Comparison of ENCODE assay signal across 27 cellular contexts in genomic region chr10:75058142-75058541, GRCh38. TPM values are rescaled to one million over a fixed set of nuclear protein-coding genes. Genes with fewer than 3 reads are reported as not detected.
DNase-seq lines count a peak whose midpoint lies in the region; ATAC-seq, FAIRE-seq and TF ChIP-seq lines count a peak whose summit lies in the region.
"Had no signal": no experiment of that assay in that cellular context is flagged by ENCODE, and none has a peak within 500 bp of the region (broad histone marks: within the 10 kb centered on the region; RNA-seq: fewer than 3 reads in every experiment).

No MANE protein-coding gene starts in this region.

- in situ Hi-C loops in HepG2 (cut with HindIII; ENCODE audit: extremely low pct_ligation_motif_present, low pct_unique_long_range_greater_than_20kb): no loop called here

- TF ChIP-seq POLR2A in HepG2 (IDR thresholded peaks at IDR 0.05; ENCODE audit: insufficient read depth in 1 of 2, low read depth in 2 of 2, low read length in 2 of 2) (no peak), right lobe of liver (IDR thresholded peaks at IDR 0.05) (no peak), suprapubic skin (IDR thresholded peaks at IDR 0.05) (no peak)

- H3K79me2 ChIP-seq in HepG2 (ENCODE audit: insufficient read depth, low read length): no peaks in the 10 kb centered on the region

- ATAC-seq in HepG2: no peak
- ATAC-seq in right lobe of liver: no peak
- peak; percentile 25 for ATAC-seq in WTC11
- no peak for ATAC-seq in HG02623 (IDR thresholded peaks at IDR 0.05; ENCODE audit: unreplicated experiment)
- ATAC-seq: activated CD4-positive, CD25-positive, alpha-beta regulatory T cell treated with anti-CD3 and anti-CD28 coated beads, Interleukin-2, amount 50 U/mL, for 24 hours; activated CD8-positive, alpha-beta T cell treated with anti-CD3 and anti-CD28 coated beads for 36 hours; GM12878; stimulated activated memory B cell treated with anti-CD40 and anti-IgM and Interleukin-4, amounts not matched to agents 10 μg/mL and 1 μg/mL and 100 μg/mL, for 72 hours had no signal

- WGBS in HepG2 (ENCODE audit: low lambda C conversion rate): 63% methylated on average over 5 of the region's 10 CpGs
- 90% methylated on average over 6 of the region's 10 CpGs for WGBS in right lobe of liver (ENCODE audit: insufficient coverage, low coverage, low lambda C conversion rate, missing lambda C conversion rate)
- WGBS in suprapubic skin: 27% methylated on average over 3 of the region's 10 CpGs

- H3K4me1 ChIP-seq in HepG2 (ENCODE audit: insufficient read depth, low read length) (peaks cover 10% of the 10 kb centered on the region; the same call in 1 of the 2 replicates), right lobe of liver (no peaks in the 10 kb centered on the region), suprapubic skin (peaks cover 12% of the 10 kb centered on the region), kidney (ENCODE audit: control insufficient read depth in 1 of 2, insufficient read depth in 1 of 2, low read depth in 1 of 2, low read length in 2 of 2) (no peaks in the 10 kb centered on the region)

- TF ChIP-seq EP300 in HepG2 (IDR thresholded peaks at IDR 0.05; ENCODE audit: low read depth in 2 of 2, low read length in 2 of 2) (no peak), HepG2 (CRISPR knock-in tag; IDR thresholded peaks at IDR 0.05; ENCODE audit: borderline replicate concordance) (no peak), suprapubic skin (IDR thresholded peaks at IDR 0.05) (no peak)

- no peak overlapping the region for H3K27ac Mint-ChIP-seq in WTC11
- H3K27ac Mint-ChIP-seq: activated CD8-positive, alpha-beta T cell treated with anti-CD3 and anti-CD28 coated beads for 36 hours; brain; stimulated activated memory B cell treated with anti-CD40 and anti-IgM and Interleukin-4, amounts not matched to agents 10 μg/mL and 1 μg/mL and 100 μg/mL, for 72 hours had no signal

- no peak for FAIRE-seq in HepG2 (lab: Jason Lieb, UNC)
- FAIRE-seq in kidney (lab: Jason Lieb, UNC): no peak
- FAIRE-seq: GM12878 had no signal

- no peak for TF ChIP-seq RAD21 in HepG2 (CRISPR knock-in tag; IDR thresholded peaks at IDR 0.05)

- CTCF ChIA-PET in HepG2 (lab: Yijun Ruan, JAX; ENCODE audit: low intra/inter-chr PET ratio, low total read pairs) (no interaction called here), WTC11 (lab: Charles Lee) (interaction anchor here (1.5 kb wide), 1 partner anchor 40 kb away, joined by 4 read pairs; no protein-coding TSS in a partner anchor)

- TF ChIP-seq CTCF in HepG2 (CRISPR knock-in tag; IDR thresholded peaks at IDR 0.05): no peak
- TF ChIP-seq CTCF in right lobe of liver (IDR thresholded peaks at IDR 0.05): no peak
- TF ChIP-seq CTCF in WTC11 (IDR thresholded peaks at IDR 0.05): no peak
- no peak for TF ChIP-seq CTCF in fibroblast of the aortic adventitia (IDR thresholded peaks at IDR 0.05; ENCODE audit: insufficient read depth, low read length)
- TF ChIP-seq CTCF in suprapubic skin (IDR thresholded peaks at IDR 0.05): no peak
- no peak for TF ChIP-seq CTCF in kidney (IDR thresholded peaks at IDR 0.05; ENCODE audit: borderline replicate concordance, extremely low read depth, insufficient read depth)

- no peaks in the 10 kb centered on the region for H3K9me3 Mint-ChIP-seq in WTC11
- H3K9me3 Mint-ChIP-seq: activated CD8-positive, alpha-beta T cell treated with anti-CD3 and anti-CD28 coated beads for 36 hours; stimulated activated memory B cell treated with anti-CD40 and anti-IgM and Interleukin-4, amounts not matched to agents 10 μg/mL and 1 μg/mL and 100 μg/mL, for 72 hours had no signal

- H3K9ac ChIP-seq in HepG2 (ENCODE audit: insufficient read depth, low read depth, low read length) (no peak overlapping the region), kidney (ENCODE audit: low read length in 2 of 2) (no peak overlapping the region)

- H3K27me3 ChIP-seq in HepG2 (ENCODE audit: control insufficient read depth in 1 of 2, insufficient read depth in 2 of 2, low read length in 2 of 2): no peaks in the 10 kb centered on the region; a peak in 1 of 5 replicates
- H3K27me3 ChIP-seq in right lobe of liver: no peaks in the 10 kb centered on the region
- H3K27me3 ChIP-seq in suprapubic skin: no peaks in the 10 kb centered on the region
- H3K27me3 ChIP-seq: esophagus muscularis mucosa, neutrophil had no signal

- peak overlapping the region; percentile 47 for H3K4me3 Mint-ChIP-seq in WTC11
- H3K4me3 Mint-ChIP-seq: activated CD8-positive, alpha-beta T cell treated with anti-CD3 and anti-CD28 coated beads for 36 hours; brain; stimulated activated memory B cell treated with anti-CD40 and anti-IgM and Interleukin-4, amounts not matched to agents 10 μg/mL and 1 μg/mL and 100 μg/mL, for 72 hours had no signal

- no peaks in the 10 kb centered on the region; the same call in 1 of the 2 replicates for H3K4me1 Mint-ChIP-seq in WTC11
- H3K4me1 Mint-ChIP-seq: stimulated activated memory B cell treated with anti-CD40 and anti-IgM and Interleukin-4, amounts not matched to agents 10 μg/mL and 1 μg/mL and 100 μg/mL, for 72 hours had no signal

- no peak overlapping the region for H2AFZ ChIP-seq in HepG2 (ENCODE audit: low read length)
- H2AFZ ChIP-seq: PC-9 had no signal

- H3K4me3 ChIP-seq in HepG2 (replicated peaks in 1 of 3; ENCODE audit: insufficient read depth in 1 of 3, low read depth in 2 of 3, low read length in 3 of 3) (peak overlapping the region in 2 of 3 experiments; percentile 15 to 26; a peak in 3 of 6 replicates), right lobe of liver (no peak overlapping the region), fibroblast of the aortic adventitia (ENCODE audit: low read depth, low read length) (no peak overlapping the region), suprapubic skin (no peak overlapping the region), kidney (ENCODE audit: low read length in 2 of 2) (no peak overlapping the region)
- H3K4me3 ChIP-seq: esophagus muscularis mucosa, GM12878, PC-9 had no signal

- H3K36me3 ChIP-seq in HepG2 (replicated peaks in 1 of 2; ENCODE audit: control insufficient read depth in 1 of 2, insufficient read depth in 2 of 2, low read length in 2 of 2): no peaks in the 10 kb centered on the region
- no peaks in the 10 kb centered on the region for H3K36me3 ChIP-seq in right lobe of liver
- no peaks in the 10 kb centered on the region for H3K36me3 ChIP-seq in suprapubic skin
- no peaks in the 10 kb centered on the region for H3K36me3 ChIP-seq in kidney (ENCODE audit: control insufficient read depth in 1 of 2, insufficient read depth in 2 of 2, low read length in 2 of 2)
- H3K36me3 ChIP-seq: esophagus muscularis mucosa, neutrophil had no signal

- H3K27ac ChIP-seq in HepG2 (ENCODE audit: extremely low read length, insufficient read depth, low read length) (no peak overlapping the region), right lobe of liver (no peak overlapping the region), suprapubic skin (peak overlapping the region; percentile 40), kidney (ENCODE audit: low read depth in 2 of 2, low read length in 2 of 2) (no peak overlapping the region)
- H3K27ac ChIP-seq: esophagus muscularis mucosa, HL-60, neutrophil, PC-9 had no signal

- H3K27me3 Mint-ChIP-seq in WTC11 (ENCODE audit: low read depth): no peaks in the 10 kb centered on the region; the same call in 1 of the 2 replicates
- H3K27me3 Mint-ChIP-seq: activated CD8-positive, alpha-beta T cell treated with anti-CD3 and anti-CD28 coated beads for 36 hours; stimulated activated memory B cell treated with anti-CD40 and anti-IgM and Interleukin-4, amounts not matched to agents 10 μg/mL and 1 μg/mL and 100 μg/mL, for 72 hours had no signal

- no peaks in the 10 kb centered on the region for H3K36me3 Mint-ChIP-seq in WTC11
- H3K36me3 Mint-ChIP-seq: brain; stimulated activated memory B cell treated with anti-CD40 and anti-IgM and Interleukin-4, amounts not matched to agents 10 μg/mL and 1 μg/mL and 100 μg/mL, for 72 hours had no signal

- H3K9me3 ChIP-seq in HepG2 (ENCODE audit: low read length) (no peaks in the 10 kb centered on the region), right lobe of liver (no peaks in the 10 kb centered on the region), suprapubic skin (no peaks in the 10 kb centered on the region), kidney (ENCODE audit: control insufficient read depth in 1 of 2, low read length in 2 of 2) (no peaks in the 10 kb centered on the region)
- H3K9me3 ChIP-seq: esophagus muscularis mucosa, neutrophil had no signal

- POLR2A ChIA-PET in HepG2 (lab: Yijun Ruan, JAX) (no interaction called here), WTC11 (lab: Charles Lee) (no interaction called here)

- no peaks in the 10 kb centered on the region for H4K20me1 ChIP-seq in HepG2 (ENCODE audit: insufficient read depth, low read length)

- intact Hi-C loops in HepG2 (cut with micrococcal nuclease; ENCODE audit: unreplicated experiment) (no loop called here), right lobe of liver (cut with DNase I) (no loop called here), kidney (cut with DNase I) (no loop called here)

- DNase-seq in HepG2 (ENCODE audit: low spot score): no peak
- no peak for DNase-seq in right lobe of liver
- no peak for DNase-seq in WTC11 (ENCODE audit: low spot score)
- peak; percentile 26 for DNase-seq in fibroblast of the aortic adventitia (ENCODE audit: low read depth)
- no peak for DNase-seq in suprapubic skin (ENCODE audit: low spot score in 2 of 2)
- no peak for DNase-seq in RPMI8226
- no peak for DNase-seq in kidney
- DNase-seq: 8988T; activated CD8-positive, alpha-beta T cell treated with anti-CD3 and anti-CD28 coated beads for 36 hours; activated gamma-delta T cell; DMS53; effector CD8-positive, alpha-beta T cell; glutamatergic neuron; HCEC 1CT; NCI-H2081 treated with DMSO at 0.1 percent for 48 hours; NCI-H345; PC-9; SIG-M5; stimulated activated CD4-positive, alpha-beta T cell treated with anti-CD3 and anti-CD28 coated beads, Interleukin-2, amount 100 ng/mL, for 24 hours had no signal

- no TSS peak for BruUV-seq in HepG2 (replicated peaks; lab: Mats Ljungman, UMichigan)

- peak overlapping the region; percentile 62 for H3K4me2 ChIP-seq in HepG2 (ENCODE audit: low read depth, low read length)
- H3K4me2 ChIP-seq: PC-9 had no signal

RNA-seq across cellular contexts. Expression of gene SAMD8, which starts 53.3 kb away (rescaled TPM):
- total RNA-seq in HepG2 (2016; rRNA removed; fragmentation: Illumina TruSeq; extraction: Trizol): 10.3 and 10.4 TPM in 2 replicates
- total RNA-seq in HepG2 (2016; cell fraction: cytosol; rRNA removed; fragmentation: Illumina TruSeq; extraction: Trizol; ENCODE audit: low read depth): 10.9 and 13.8 TPM in 2 replicates
- total RNA-seq in HepG2 (2016; cell fraction: insoluble cytoplasmic fraction; rRNA removed; fragmentation: Illumina TruSeq; extraction: Trizol): 9.3 and 9.8 TPM in 2 replicates
- total RNA-seq in HepG2 (2016; cell fraction: membrane; rRNA removed; fragmentation: Illumina TruSeq; extraction: Trizol): 6.0 and 7.3 TPM in 2 replicates
- total RNA-seq in HepG2 (2016; cell fraction: nucleus; rRNA removed; fragmentation: Illumina TruSeq; extraction: Trizol): 10.6 and 11.4 TPM in 2 replicates
- 12.2 and 13.2 TPM in 2 replicates for polyA plus RNA-seq in HepG2 (2011; rRNA removed)
- 6.4 and 11.6 TPM in 2 replicates for polyA plus RNA-seq in HepG2 (2011; cell fraction: cytosol; rRNA removed)
- 4.3 and 6.7 TPM in 2 replicates for polyA plus RNA-seq in HepG2 (2011; cell fraction: nucleus; rRNA removed)
- 6.4 and 6.6 TPM in 2 replicates for polyA plus RNA-seq in HepG2 (2012)
- polyA plus RNA-seq in HepG2 (2016; cell fraction: cytosol; fragmentation: Illumina TruSeq; extraction: Trizol; ENCODE audit: low read depth): 1.2 and 1.6 TPM in 2 replicates
- polyA plus RNA-seq in HepG2 (2016; cell fraction: insoluble cytoplasmic fraction; fragmentation: Illumina TruSeq; extraction: Trizol; ENCODE audit: low read depth): 4.8 and 6.2 TPM in 2 replicates
- 2.2 and 2.8 TPM in 2 replicates for polyA plus RNA-seq in HepG2 (2016; cell fraction: membrane; fragmentation: Illumina TruSeq; extraction: Trizol; ENCODE audit: low read depth)
- polyA plus RNA-seq in HepG2 (2016; cell fraction: nucleus; fragmentation: Illumina TruSeq; extraction: Trizol; ENCODE audit: insufficient read depth, low read depth): 10.1 and 10.4 TPM in 2 replicates
- polyA minus RNA-seq in HepG2 (2011; rRNA and poly(A)+ RNA removed; ENCODE audit: low replicate concordance): 25.6 and 32.5 TPM in 2 replicates
- 14.2 and 18.8 TPM in 2 replicates for polyA minus RNA-seq in HepG2 (2011; cell fraction: cytosol; rRNA and poly(A)+ RNA removed)
- 14.0 and 15.4 TPM in 2 replicates for polyA minus RNA-seq in HepG2 (2011; cell fraction: nucleus; rRNA and poly(A)+ RNA removed)
- 10 to 100 TPM in 3 of 6 experiments, 1 to 10 TPM in 3; 5.7 to 13.2 (median 9.3) TPM for total RNA-seq in right lobe of liver
- total RNA-seq in WTC11 (2021): 20.9 to 23.0 TPM (median 21.7 TPM) in 3 replicates
- 29.3 and 38.1 TPM in 2 replicates for total RNA-seq in fibroblast of the aortic adventitia (ENCODE audit: low replicate concordance)
- total RNA-seq in suprapubic skin: 10 to 100 TPM; 20.3 to 29.1 (median 22.8) TPM
- total RNA-seq in kidney: 20.5 TPM
- polyA plus RNA-seq in kidney (ENCODE audit: insufficient read depth, low read depth, low replicate concordance): 5.3 TPM

Comparison
In these comparisons a context has a peak if more than half of its experiments do, and no peak if none do; other contexts are left out.
1. H3K4me3 ChIP-seq: peak in HepG2 (2 of 3); none in right lobe of liver (0 of 3), fibroblast of the aortic adventitia (single experiment), suprapubic skin (single experiment) and kidney (0 of 2).
2. Of the 50 proteins assayed by ChIP-seq in both HepG2 and WTC11: peak only in HepG2: ZNF263; only in WTC11: none; in both: none; in neither: 49.